Comparison of ENCODE assay signal across 1 cellular context in the genomic region with DNA sequence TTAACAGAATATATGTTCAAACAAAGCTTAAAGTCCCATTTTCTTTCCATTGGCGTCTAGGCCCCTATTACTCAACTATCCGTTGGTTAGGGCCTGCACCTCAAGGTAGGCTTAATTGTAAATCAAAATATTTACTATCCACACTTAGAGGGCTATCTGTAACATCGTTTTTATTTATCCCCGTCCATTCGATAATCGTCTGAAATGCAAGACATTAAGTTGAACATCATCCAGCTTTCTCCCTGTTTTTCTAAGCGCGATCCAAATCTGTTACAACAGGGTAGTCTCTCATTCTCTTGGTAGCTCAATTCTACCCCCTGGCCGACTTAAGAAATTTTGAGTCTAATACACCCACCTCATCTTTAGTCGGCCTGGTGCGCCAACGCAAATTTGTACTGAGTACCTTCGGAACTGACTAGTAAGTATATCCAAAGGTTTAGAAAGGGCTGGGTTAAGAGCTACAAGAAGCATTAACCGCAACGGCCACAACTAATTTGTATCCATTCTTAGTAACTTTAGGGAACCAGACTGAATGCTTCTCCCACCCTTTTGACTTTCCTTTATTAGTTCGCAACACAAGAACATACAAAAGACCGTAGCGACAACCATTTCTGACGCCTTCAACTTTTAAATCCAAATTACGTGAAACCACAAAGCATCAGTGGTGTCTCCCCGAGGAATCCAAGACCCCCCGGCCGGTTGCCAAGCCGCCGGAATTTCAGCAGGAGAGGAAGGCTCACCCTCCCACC.
TF ChIP-seq lines count a peak whose summit lies in the region.

No MANE protein-coding gene starts in this region.

TF ChIP-seq in GM23338, 12 proteins besides CTCF, POLR2A, EP300 and RAD21 (continued from another document):
- TF ChIP-seq, protein P1, sequence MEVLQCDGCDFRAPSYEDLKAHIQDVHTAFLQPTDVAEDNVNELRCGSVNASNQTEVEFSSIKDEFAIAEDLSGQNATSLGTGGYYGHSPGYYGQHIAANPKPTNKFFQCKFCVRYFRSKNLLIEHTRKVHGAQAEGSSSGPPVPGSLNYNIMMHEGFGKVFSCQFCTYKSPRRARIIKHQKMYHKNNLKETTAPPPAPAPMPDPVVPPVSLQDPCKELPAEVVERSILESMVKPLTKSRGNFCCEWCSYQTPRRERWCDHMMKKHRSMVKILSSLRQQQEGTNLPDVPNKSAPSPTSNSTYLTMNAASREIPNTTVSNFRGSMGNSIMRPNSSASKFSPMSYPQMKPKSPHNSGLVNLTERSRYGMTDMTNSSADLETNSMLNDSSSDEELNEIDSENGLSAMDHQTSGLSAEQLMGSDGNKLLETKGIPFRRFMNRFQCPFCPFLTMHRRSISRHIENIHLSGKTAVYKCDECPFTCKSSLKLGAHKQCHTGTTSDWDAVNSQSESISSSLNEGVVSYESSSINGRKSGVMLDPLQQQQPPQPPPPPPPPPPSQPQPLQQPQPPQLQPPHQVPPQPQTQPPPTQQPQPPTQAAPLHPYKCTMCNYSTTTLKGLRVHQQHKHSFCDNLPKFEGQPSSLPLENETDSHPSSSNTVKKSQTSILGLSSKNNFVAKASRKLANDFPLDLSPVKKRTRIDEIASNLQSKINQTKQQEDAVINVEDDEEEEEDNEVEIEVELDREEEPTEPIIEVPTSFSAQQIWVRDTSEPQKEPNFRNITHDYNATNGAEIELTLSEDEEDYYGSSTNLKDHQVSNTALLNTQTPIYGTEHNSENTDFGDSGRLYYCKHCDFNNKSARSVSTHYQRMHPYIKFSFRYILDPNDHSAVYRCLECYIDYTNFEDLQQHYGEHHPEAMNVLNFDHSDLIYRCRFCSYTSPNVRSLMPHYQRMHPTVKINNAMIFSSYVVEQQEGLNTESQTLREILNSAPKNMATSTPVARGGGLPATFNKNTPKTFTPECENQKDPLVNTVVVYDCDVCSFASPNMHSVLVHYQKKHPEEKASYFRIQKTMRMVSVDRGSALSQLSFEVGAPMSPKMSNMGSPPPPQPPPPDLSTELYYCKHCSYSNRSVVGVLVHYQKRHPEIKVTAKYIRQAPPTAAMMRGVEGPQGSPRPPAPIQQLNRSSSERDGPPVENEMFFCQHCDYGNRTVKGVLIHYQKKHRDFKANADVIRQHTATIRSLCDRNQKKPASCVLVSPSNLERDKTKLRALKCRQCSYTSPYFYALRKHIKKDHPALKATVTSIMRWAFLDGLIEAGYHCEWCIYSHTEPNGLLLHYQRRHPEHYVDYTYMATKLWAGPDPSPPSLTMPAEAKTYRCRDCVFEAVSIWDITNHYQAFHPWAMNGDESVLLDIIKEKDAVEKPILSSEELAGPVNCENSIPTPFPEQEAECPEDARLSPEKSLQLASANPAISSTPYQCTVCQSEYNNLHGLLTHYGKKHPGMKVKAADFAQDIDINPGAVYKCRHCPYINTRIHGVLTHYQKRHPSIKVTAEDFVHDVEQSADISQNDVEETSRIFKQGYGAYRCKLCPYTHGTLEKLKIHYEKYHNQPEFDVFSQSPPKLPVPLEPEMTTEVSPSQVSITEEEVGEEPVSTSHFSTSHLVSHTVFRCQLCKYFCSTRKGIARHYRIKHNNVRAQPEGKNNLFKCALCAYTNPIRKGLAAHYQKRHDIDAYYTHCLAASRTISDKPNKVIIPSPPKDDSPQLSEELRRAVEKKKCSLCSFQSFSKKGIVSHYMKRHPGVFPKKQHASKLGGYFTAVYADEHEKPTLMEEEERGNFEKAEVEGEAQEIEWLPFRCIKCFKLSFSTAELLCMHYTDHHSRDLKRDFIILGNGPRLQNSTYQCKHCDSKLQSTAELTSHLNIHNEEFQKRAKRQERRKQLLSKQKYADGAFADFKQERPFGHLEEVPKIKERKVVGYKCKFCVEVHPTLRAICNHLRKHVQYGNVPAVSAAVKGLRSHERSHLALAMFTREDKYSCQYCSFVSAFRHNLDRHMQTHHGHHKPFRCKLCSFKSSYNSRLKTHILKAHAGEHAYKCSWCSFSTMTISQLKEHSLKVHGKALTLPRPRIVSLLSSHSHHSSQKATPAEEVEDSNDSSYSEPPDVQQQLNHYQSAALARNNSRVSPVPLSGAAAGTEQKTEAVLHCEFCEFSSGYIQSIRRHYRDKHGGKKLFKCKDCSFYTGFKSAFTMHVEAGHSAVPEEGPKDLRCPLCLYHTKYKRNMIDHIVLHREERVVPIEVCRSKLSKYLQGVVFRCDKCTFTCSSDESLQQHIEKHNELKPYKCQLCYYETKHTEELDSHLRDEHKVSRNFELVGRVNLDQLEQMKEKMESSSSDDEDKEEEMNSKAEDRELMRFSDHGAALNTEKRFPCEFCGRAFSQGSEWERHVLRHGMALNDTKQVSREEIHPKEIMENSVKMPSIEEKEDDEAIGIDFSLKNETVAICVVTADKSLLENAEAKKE (CRISPR knock-in tag; IDR thresholded peaks at IDR 0.05), result no peak
- TF ChIP-seq, protein P2, sequence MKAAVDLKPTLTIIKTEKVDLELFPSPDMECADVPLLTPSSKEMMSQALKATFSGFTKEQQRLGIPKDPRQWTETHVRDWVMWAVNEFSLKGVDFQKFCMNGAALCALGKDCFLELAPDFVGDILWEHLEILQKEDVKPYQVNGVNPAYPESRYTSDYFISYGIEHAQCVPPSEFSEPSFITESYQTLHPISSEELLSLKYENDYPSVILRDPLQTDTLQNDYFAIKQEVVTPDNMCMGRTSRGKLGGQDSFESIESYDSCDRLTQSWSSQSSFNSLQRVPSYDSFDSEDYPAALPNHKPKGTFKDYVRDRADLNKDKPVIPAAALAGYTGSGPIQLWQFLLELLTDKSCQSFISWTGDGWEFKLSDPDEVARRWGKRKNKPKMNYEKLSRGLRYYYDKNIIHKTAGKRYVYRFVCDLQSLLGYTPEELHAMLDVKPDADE (IDR thresholded peaks at IDR 0.05), result no peak
- TF ChIP-seq EZH2 (IDR thresholded peaks at IDR 0.05; ENCODE audit: low read depth, unreplicated experiment), result no peak
- no peak for TF ChIP-seq EZH2phosphoT487 (IDR thresholded peaks at IDR 0.05; ENCODE audit: unreplicated experiment)
